ENCODE assay signal across 24 cellular contexts in the genomic region with DNA sequence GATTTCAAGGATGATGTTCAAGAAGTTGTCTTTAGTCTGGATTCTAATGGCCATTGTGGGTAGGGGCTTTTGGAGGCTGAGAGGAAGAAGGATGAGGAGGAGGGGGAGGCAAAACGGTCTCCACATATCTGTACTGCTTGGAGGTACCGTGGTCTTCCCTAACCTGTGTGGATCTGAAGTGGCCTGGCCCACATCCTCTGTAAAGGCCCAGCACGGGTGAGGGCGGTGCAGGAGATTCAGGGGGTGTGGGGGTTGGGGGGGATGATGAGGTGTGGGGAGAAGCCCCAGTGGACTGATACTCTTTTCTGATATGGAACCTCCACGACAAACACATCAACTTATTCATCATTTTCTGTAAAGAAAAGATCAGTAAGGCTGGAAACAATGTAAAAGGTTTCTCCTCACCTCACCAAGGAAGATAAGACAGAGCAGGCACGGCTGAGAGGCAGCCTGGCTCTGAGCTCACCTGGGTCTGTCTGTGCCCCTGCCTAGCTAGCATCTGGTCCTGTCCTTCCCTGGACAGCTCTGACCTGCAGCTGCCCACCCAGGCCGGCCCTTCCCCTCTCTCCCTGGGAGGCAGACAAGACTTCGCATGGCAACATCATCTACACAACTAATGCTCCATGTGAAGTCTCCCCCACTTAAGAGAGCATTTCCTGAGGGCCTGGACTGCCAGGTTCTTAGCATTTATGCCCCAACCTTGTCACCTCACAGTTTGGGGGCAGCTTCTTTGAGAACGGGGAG. TPM values are rescaled to one million over a fixed set of nuclear protein-coding genes. Genes with fewer than 3 reads are reported as not detected.
DNase-seq lines count a peak whose midpoint lies in the region; ATAC-seq and TF ChIP-seq lines count a peak whose summit lies in the region.
"Had no signal": no experiment of that assay in that cellular context is flagged by ENCODE, and none has a peak within 500 bp of the region (broad histone marks: within the 10 kb centered on the region; RNA-seq: fewer than 3 reads in every experiment).

No MANE protein-coding gene starts in this region.

- TF ChIP-seq CTCF in Peyer's patch (IDR thresholded peaks at IDR 0.05) (no peak), upper lobe of right lung (IDR thresholded peaks at IDR 0.05) (no peak), hepatocyte (IDR thresholded peaks at IDR 0.05; ENCODE audit: poor library complexity) (no peak)

- intact Hi-C loops in cardiac septum (cut with DNase I) (no loop called here), left ventricle myocardium superior (cut with micrococcal nuclease) (no loop called here), upper lobe of right lung (cut with DNase I) (no loop called here)

- H3K27me3 ChIP-seq in Peyer's patch (no peaks in the 10 kb centered on the region), upper lobe of right lung (no peaks in the 10 kb centered on the region), hepatocyte (no peaks in the 10 kb centered on the region)
- H3K27me3 ChIP-seq: adrenal gland, neural progenitor cell had no signal

- H3K36me3 ChIP-seq in Peyer's patch (no peaks in the 10 kb centered on the region), upper lobe of right lung (no peaks in the 10 kb centered on the region), hepatocyte (replicated peaks; ENCODE audit: insufficient read depth, low read depth) (no peaks in the 10 kb centered on the region)
- H3K36me3 ChIP-seq: adrenal gland, neural progenitor cell had no signal

- H3K4me1 ChIP-seq in Peyer's patch (no peaks in the 10 kb centered on the region), upper lobe of right lung (no peaks in the 10 kb centered on the region), hepatocyte (ENCODE audit: insufficient read depth) (no peaks in the 10 kb centered on the region)
- H3K4me1 ChIP-seq: adrenal gland, foreskin keratinocyte, neural progenitor cell had no signal

- no peaks in the 10 kb centered on the region for H4K20me1 ChIP-seq in hepatocyte (ENCODE audit: insufficient read depth, poor library complexity, severe bottlenecking)

- no peak overlapping the region for H2AFZ ChIP-seq in hepatocyte
- H2AFZ ChIP-seq: neural progenitor cell had no signal

- DNase-seq in cardiac septum (ENCODE audit: low spot score) (peak; percentile 56), left ventricle myocardium superior (no peak), Peyer's patch (peak in 2 of 3 donors; percentile 28 to 38), iPS-NIHi11 (ENCODE audit: low spot score) (peak; percentile 8), upper lobe of right lung (peak; percentile 34), SHP77 treated with DMSO at 0.1 percent for 48 hours (lab: John Stamatoyannopoulos, UW) (no peak), NOMO-1 (lab: John Stamatoyannopoulos, UW; ENCODE audit: unreplicated experiment in 2 of 2) (no peak), hepatocyte (ENCODE audit: low spot score) (no peak)
- DNase-seq: CD4-positive, CD25-positive, alpha-beta regulatory T cell; foreskin keratinocyte; IMR-90; left colon; MM.1S; NCI-H1694 treated with DMSO at 0.1 percent for 48 hours; NCI-H226; RPMI8226; stimulated activated CD4-positive, alpha-beta T cell treated with anti-CD3 and anti-CD28 coated beads, Interleukin-12 subunit alpha, Interleukin-12 subunit beta, amount 100 ng/mL, for 4 hours had no signal

- H3K79me2 ChIP-seq in hepatocyte = no peaks in the 10 kb centered on the region

- no peak for ATAC-seq in left ventricle myocardium superior
- ATAC-seq in upper lobe of right lung = no peak
- ATAC-seq: foreskin keratinocyte, HCT116, left colon had no signal

- H3K4me2 ChIP-seq in hepatocyte = no peak overlapping the region
- H3K4me2 ChIP-seq: neural progenitor cell had no signal

- no peaks in the 10 kb centered on the region for H3K9me2 ChIP-seq in hepatocyte (replicated peaks; ENCODE audit: insufficient read depth)

- TF ChIP-seq POLR2A in Peyer's patch (IDR thresholded peaks at IDR 0.05) = no peak

- 91% methylated on average over 9 of the region's 9 CpGs for WGBS in hepatocyte (ENCODE audit: low lambda C conversion rate, missing lambda C conversion rate)

- H3K9me3 ChIP-seq in Peyer's patch (no peaks in the 10 kb centered on the region), upper lobe of right lung (no peaks in the 10 kb centered on the region), hepatocyte (ENCODE audit: low read depth) (no peaks in the 10 kb centered on the region)
- H3K9me3 ChIP-seq: adrenal gland had no signal

- H3K4me3 ChIP-seq in Peyer's patch (no peak overlapping the region), upper lobe of right lung (no peak overlapping the region), hepatocyte (no peak overlapping the region)
- H3K4me3 ChIP-seq: adrenal gland, neural progenitor cell had no signal

- no peak overlapping the region for H3K27ac ChIP-seq in Peyer's patch
- H3K27ac ChIP-seq in upper lobe of right lung = no peak overlapping the region
- H3K27ac ChIP-seq in hepatocyte = no peak overlapping the region
- H3K27ac ChIP-seq: adrenal gland, epithelial cell of prostate, foreskin keratinocyte, neural progenitor cell had no signal

RNA-seq across cellular contexts. Expression of gene IL3, which starts 5.6 kb away (rescaled TPM):
- not detected for total RNA-seq in cardiac septum
- total RNA-seq in left ventricle myocardium superior = not detected
- total RNA-seq in Peyer's patch = not detected
- not detected for total RNA-seq in upper lobe of right lung
- total RNA-seq in hepatocyte = 0.37 TPM in 1 of 2 replicates, not detected in the other
- not detected in 2 replicates for polyA plus RNA-seq in hepatocyte
- total RNA-seq: adrenal gland; bronchial epithelial cell; CD4-positive, CD25-positive, alpha-beta regulatory T cell; dermis microvascular lymphatic vessel endothelial cell; foreskin keratinocyte; IMR-90; left colon; temporal lobe had no signal
- polyA plus RNA-seq: adrenal gland; CD4-positive, CD25-positive, alpha-beta regulatory T cell; foreskin keratinocyte; IMR-90 had no signal

RNA-seq across cellular contexts. Expression of gene CSF2, which starts 18.7 kb away (rescaled TPM):
- total RNA-seq in cardiac septum (not detected), left ventricle myocardium superior (not detected), Peyer's patch (not detected), upper lobe of right lung (7.1 TPM), hepatocyte (1.0 TPM in 1 of 2 replicates, not detected in the other)
- not detected in 2 replicates for polyA plus RNA-seq in hepatocyte
- total RNA-seq: bronchial epithelial cell; CD4-positive, CD25-positive, alpha-beta regulatory T cell; IMR-90; left colon; temporal lobe had no signal
- polyA plus RNA-seq: adrenal gland; CD4-positive, CD25-positive, alpha-beta regulatory T cell had no signal

RNA-seq across cellular contexts. Expression of gene ACSL6, which starts 43.4 kb away (rescaled TPM):
- total RNA-seq in cardiac septum = 4.5 TPM
- total RNA-seq in left ventricle myocardium superior = 4.4 TPM
- 10 to 100 TPM in 1 of 4 donors, 1 to 10 TPM in 2, not detected in 1; 1.1 to 12.4 (median 7.4) TPM for total RNA-seq in Peyer's patch
- total RNA-seq in upper lobe of right lung = 0.98 TPM
- 1.2 and 2.4 TPM in 2 replicates for total RNA-seq in hepatocyte
- 0.75 and 1.7 TPM in 2 replicates for polyA plus RNA-seq in hepatocyte
- total RNA-seq: IMR-90 had no signal
- polyA plus RNA-seq: IMR-90 had no signal

Comparison
In these comparisons a context has a peak if more than half of its experiments do, and no peak if none do; other contexts are left out.
1. DNase-seq: peak in cardiac septum (single experiment), Peyer's patch (2 of 3), iPS-NIHi11 (single experiment) and upper lobe of right lung (single experiment); none in left ventricle myocardium superior (single experiment), SHP77 treated with DMSO at 0.1 percent for 48 hours (single experiment), NOMO-1 (0 of 2) and hepatocyte (single experiment).